Comparison of ENCODE assay signal across 7 cellular contexts in the genomic region with DNA sequence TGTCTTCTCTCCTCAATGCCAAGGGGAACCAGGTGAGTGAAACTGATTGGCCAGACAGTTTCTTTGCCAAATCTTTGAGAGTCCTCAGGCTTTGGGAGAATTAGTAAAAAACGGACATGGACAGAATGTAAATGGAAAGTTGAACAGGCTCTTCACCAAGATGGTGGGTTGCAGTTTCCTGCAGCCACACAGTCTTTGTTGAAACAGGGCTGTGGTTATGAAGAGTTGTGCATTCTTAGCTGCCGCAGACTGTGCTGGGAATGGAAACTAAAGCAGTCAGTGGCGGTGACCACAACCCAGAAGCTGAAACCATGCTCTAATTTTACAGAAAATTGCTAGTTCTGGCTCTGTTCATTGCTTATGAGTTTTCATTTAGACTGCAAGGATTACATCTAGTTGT. TPM values are rescaled to one million over a fixed set of nuclear protein-coding genes. Genes with fewer than 3 reads are reported as not detected.
A peak's percentile ranks its signal among the peaks of the same experiment; 100 is the strongest.
DNase-seq lines count a peak whose midpoint lies in the region; ATAC-seq lines count a peak whose summit lies in the region.

No MANE protein-coding gene starts in this region.

- peak; percentile 76 for DNase-seq in activated effector memory CD4-positive, alpha-beta T cell treated with anti-CD3 and anti-CD28 coated beads, Interleukin-2, amount 50 U/mL, for 16 hours
- DNase-seq in stimulated activated CD8-positive, alpha-beta memory T cell treated with anti-CD3 and anti-CD28 coated beads, Interleukin-4, amount 100 ng/mL, for 24 hours (ENCODE audit: low read depth): peak; percentile 43
- DNase-seq in NOMO-1 treated with DMSO at 0.1 percent for 48 hours (lab: John Stamatoyannopoulos, UW; ENCODE audit: unreplicated experiment) (no peak), dermis blood vessel endothelial cell (no peak), posterior vena cava (ENCODE audit: low spot score) (no peak)

- ATAC-seq in GM21381 (IDR thresholded peaks at IDR 0.05; ENCODE audit: unreplicated experiment) (peak; percentile 97), HG03571 (IDR thresholded peaks at IDR 0.05; ENCODE audit: unreplicated experiment) (peak; percentile 95)

- intact Hi-C loops in posterior vena cava (cut with DNase I): no loop called here

RNA-seq across cellular contexts. Expression of gene TASOR, which starts 42.1 kb away (rescaled TPM):
- 84.9 and 100 TPM in 2 replicates for total RNA-seq in dermis blood vessel endothelial cell
- 10 to 100 TPM; 52.1 to 63.7 TPM for total RNA-seq in posterior vena cava

Comparison
In these comparisons a context has a peak if more than half of its experiments do, and no peak if none do; other contexts are left out.
1. DNase-seq: peak in activated effector memory CD4-positive, alpha-beta T cell treated with anti-CD3 and anti-CD28 coated beads, Interleukin-2, amount 50 U/mL, for 16 hours (single experiment) and stimulated activated CD8-positive, alpha-beta memory T cell treated with anti-CD3 and anti-CD28 coated beads, Interleukin-4, amount 100 ng/mL, for 24 hours (single experiment); none in NOMO-1 treated with DMSO at 0.1 percent for 48 hours (single experiment), dermis blood vessel endothelial cell (single experiment) and posterior vena cava (single experiment).